Comparison of ENCODE assay signal across 8 cellular contexts in the genomic region with DNA sequence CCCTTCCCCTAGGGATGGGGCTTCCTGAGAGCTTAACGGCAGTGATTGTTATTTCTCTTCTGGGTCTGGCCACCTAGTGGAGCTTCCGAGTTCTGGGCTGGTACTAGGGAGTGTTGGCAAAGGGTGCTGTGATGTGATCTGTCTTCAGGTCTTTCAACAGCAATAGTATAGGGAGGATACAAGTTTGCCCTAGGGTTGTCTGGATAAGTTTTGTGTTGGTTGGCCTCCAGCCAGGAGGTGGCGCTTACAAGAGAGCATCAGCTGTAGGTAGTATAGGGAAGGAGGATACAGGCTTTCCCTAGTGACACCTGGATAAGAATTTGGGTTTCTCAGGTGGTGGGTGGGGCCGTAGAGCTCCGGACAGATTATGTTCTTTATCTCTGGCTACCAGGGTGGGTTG. TPM values are rescaled to one million over a fixed set of nuclear protein-coding genes. Genes with fewer than 3 reads are reported as not detected.
DNase-seq lines count a peak whose midpoint lies in the region; ATAC-seq and TF ChIP-seq lines count a peak whose summit lies in the region.

No MANE protein-coding gene starts in this region.

- intact Hi-C loops in Calu3 (cut with micrococcal nuclease; ENCODE audit: unreplicated experiment), result no loop called here

- BruUV-seq in Calu3 (replicated peaks; lab: Mats Ljungman, UMichigan), result no TSS peak

- H3K4me3 Mint-ChIP-seq in Calu3 (ENCODE audit: low read depth, unreplicated experiment), result no peak overlapping the region

- H3K27me3 Mint-ChIP-seq in Calu3 (ENCODE audit: unreplicated experiment), result no peaks in the 10 kb centered on the region

- no peak for TF ChIP-seq CTCF in Calu3 (IDR thresholded peaks at IDR 0.05; ENCODE audit: unreplicated experiment)
- peak; percentile 19 for TF ChIP-seq CTCF in epithelial cell of proximal tubule (conservative IDR thresholded peaks at IDR 0.05; ENCODE audit: low read depth, low read length)

- ATAC-seq in GM19397 (IDR thresholded peaks at IDR 0.05; ENCODE audit: unreplicated experiment) (peak; percentile 60), HG03460 (IDR thresholded peaks at IDR 0.05; ENCODE audit: unreplicated experiment) (peak; percentile 43), GM21390 (IDR thresholded peaks at IDR 0.05; ENCODE audit: unreplicated experiment) (no peak)

- H3K4me1 Mint-ChIP-seq in Calu3 (ENCODE audit: low read depth, unreplicated experiment), result no peaks in the 10 kb centered on the region

- CTCF ChIA-PET in Calu3 (lab: Charles Lee), result no interaction called here

- H3K4me3 ChIP-seq in epithelial cell of proximal tubule (ENCODE audit: low read depth, low read length), result no peak overlapping the region

- DNase-seq in Calu3 (peak; percentile 30), epithelial cell of proximal tubule (ENCODE audit: low read depth) (no peak), superior temporal gyrus (ENCODE audit: extremely low spot score) (no peak), HCEC 1CT (no peak)
- DNase-seq in NK-92 treated with Interleukin-12 subunit alpha and Interleukin-12 subunit beta, amount 100 ng/mL, for 24 hours (lab: John Stamatoyannopoulos, UW), result no peak

- no peaks in the 10 kb centered on the region for H3K36me3 Mint-ChIP-seq in Calu3 (ENCODE audit: insufficient read depth, unreplicated experiment)

- no peaks in the 10 kb centered on the region for H3K9me3 Mint-ChIP-seq in Calu3 (ENCODE audit: low read depth, unreplicated experiment)

- H3K27ac Mint-ChIP-seq in Calu3 (ENCODE audit: unreplicated experiment), result no peak overlapping the region

RNA-seq across cellular contexts. Expression of a gene that starts 19.2 kb away (rescaled TPM):
- total RNA-seq in Calu3 (2022) (16.8 and 19.9 TPM in 2 replicates), epithelial cell of proximal tubule (36.0 and 48.9 TPM in 2 replicates)
